In genomic region chr1:22975694-22976093, GRCh38 we compare ENCODE assay signal across 1 cellular context.
TF ChIP-seq lines count a peak whose summit lies in the region.

No MANE protein-coding gene starts in this region.

TF ChIP-seq in SK-N-SH treated with all-trans-retinoic acid at 6 μM for 48 hours, 23 proteins besides CTCF, POLR2A, EP300 and RAD21 (continued from another document):
- TF ChIP-seq POU6F1 (CRISPR knock-in tag; IDR thresholded peaks at IDR 0.05; ENCODE audit: borderline replicate concordance, low read depth) (no peak), ZNF565 (CRISPR knock-in tag; conservative IDR thresholded peaks at IDR 0.05; ENCODE audit: low read depth) (no peak), CREB5 (CRISPR knock-in tag; IDR thresholded peaks at IDR 0.05; ENCODE audit: low read depth) (no peak), PPARA (CRISPR knock-in tag; IDR thresholded peaks at IDR 0.05; ENCODE audit: borderline replicate concordance) (no peak), ZFP30 (CRISPR knock-in tag; IDR thresholded peaks at IDR 0.05) (no peak), PATZ1 (CRISPR knock-in tag; IDR thresholded peaks at IDR 0.05; ENCODE audit: borderline replicate concordance) (no peak), OSR1 (CRISPR knock-in tag; IDR thresholded peaks at IDR 0.05) (no peak), RARB (CRISPR knock-in tag; IDR thresholded peaks at IDR 0.05) (no peak), ESRRG (CRISPR knock-in tag; IDR thresholded peaks at IDR 0.05) (no peak), ISL1 (CRISPR knock-in tag; IDR thresholded peaks at IDR 0.05) (no peak)
